23 cellular contexts compared by ENCODE assay signal in the genomic region with DNA sequence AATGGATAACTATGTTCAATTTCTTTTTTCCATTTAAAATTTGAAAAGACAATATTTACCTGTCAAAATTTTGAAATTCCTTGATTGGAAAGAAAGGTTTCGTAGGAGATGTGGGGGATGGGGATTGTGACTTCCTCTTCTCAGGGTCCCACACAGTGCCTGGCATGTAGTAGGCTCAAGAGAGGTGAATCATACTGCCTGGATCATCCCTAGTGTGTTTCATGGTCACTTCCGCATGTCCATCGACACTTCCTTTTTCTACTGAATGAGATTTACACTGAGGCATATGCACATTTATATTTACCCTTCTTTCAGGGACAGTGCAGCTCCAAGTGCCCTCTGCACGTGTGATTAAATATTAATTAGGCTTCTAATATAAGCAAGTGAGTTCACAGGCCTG.
"Had no signal": no experiment of that assay in that cellular context is flagged by ENCODE, and none has a peak within 500 bp of the region (broad histone marks: within the 10 kb centered on the region; RNA-seq: fewer than 3 reads in every experiment).

No MANE protein-coding gene starts in this region.

- H3K36me3 Mint-ChIP-seq: activated CD4-positive, alpha-beta memory T cell treated with anti-CD3 and anti-CD28 coated beads for 36 hours; activated naive CD4-positive, alpha-beta T cell treated with anti-CD3 and anti-CD28 coated beads, Interleukin-2, amount 10 ng/mL, durations not matched to agents 7 days and 5 days; natural killer cell had no signal

- H3K27me3 ChIP-seq: cardiac muscle cell, sigmoid colon, testis, uterus had no signal

- ATAC-seq: activated naive CD8-positive, alpha-beta T cell treated with anti-CD3 and anti-CD28 coated beads, Interleukin-2, amount 50 U/mL, for 24 hours; activated T-cell treated with anti-CD3 and anti-CD28 coated beads, Interleukin-2, amount 50 U/mL, for 72 hours; left ventricle myocardium superior; natural killer cell had no signal

- H3K27me3 Mint-ChIP-seq: activated naive CD4-positive, alpha-beta T cell treated with anti-CD3 and anti-CD28 coated beads, Interleukin-2, amount 10 ng/mL, durations not matched to agents 7 days and 5 days; progenitor cell of endocrine pancreas had no signal

- H3K4me3 ChIP-seq: cardiac muscle cell, sigmoid colon, smooth muscle cell, testis, uterus had no signal

- H3K4me3 Mint-ChIP-seq: activated CD4-positive, alpha-beta memory T cell treated with anti-CD3 and anti-CD28 coated beads for 36 hours; activated naive CD4-positive, alpha-beta T cell treated with anti-CD3 and anti-CD28 coated beads, Interleukin-2, amount 10 ng/mL, durations not matched to agents 7 days and 5 days; activated naive CD8-positive, alpha-beta T cell treated with anti-CD3 and anti-CD28 coated beads, Interleukin-2, amount 50 U/mL, for 24 hours; activated T-cell treated with anti-CD3 and anti-CD28 coated beads, Interleukin-2, amount 50 U/mL, for 72 hours; natural killer cell had no signal

- H3K9me3 Mint-ChIP-seq: activated CD4-positive, alpha-beta memory T cell treated with anti-CD3 and anti-CD28 coated beads for 36 hours; activated naive CD4-positive, alpha-beta T cell treated with anti-CD3 and anti-CD28 coated beads, Interleukin-2, amount 10 ng/mL, durations not matched to agents 7 days and 5 days; activated naive CD8-positive, alpha-beta T cell treated with anti-CD3 and anti-CD28 coated beads, Interleukin-2, amount 50 U/mL, for 24 hours; activated T-cell treated with anti-CD3 and anti-CD28 coated beads, Interleukin-2, amount 50 U/mL, for 72 hours had no signal

- H3K27ac Mint-ChIP-seq: activated CD4-positive, alpha-beta memory T cell treated with anti-CD3 and anti-CD28 coated beads for 36 hours; activated naive CD4-positive, alpha-beta T cell treated with anti-CD3 and anti-CD28 coated beads, Interleukin-2, amount 10 ng/mL, durations not matched to agents 7 days and 5 days; activated naive CD8-positive, alpha-beta T cell treated with anti-CD3 and anti-CD28 coated beads, Interleukin-2, amount 50 U/mL, for 24 hours; activated T-cell treated with anti-CD3 and anti-CD28 coated beads, Interleukin-2, amount 50 U/mL, for 72 hours; natural killer cell; progenitor cell of endocrine pancreas had no signal

- H3K27ac ChIP-seq: cardiac muscle cell, sigmoid colon, testis, uterus had no signal

- H3K4me1 Mint-ChIP-seq: activated naive CD4-positive, alpha-beta T cell treated with anti-CD3 and anti-CD28 coated beads, Interleukin-2, amount 10 ng/mL, durations not matched to agents 7 days and 5 days; activated naive CD8-positive, alpha-beta T cell treated with anti-CD3 and anti-CD28 coated beads, Interleukin-2, amount 50 U/mL, for 24 hours; natural killer cell had no signal

- DNase-seq: activated CD4-positive, alpha-beta memory T cell treated with anti-CD3 and anti-CD28 coated beads for 36 hours; activated CD4-positive, alpha-beta T cell treated with anti-CD3 and anti-CD28 coated beads for 4 hours; activated CD4-positive, CD25-positive, alpha-beta regulatory T cell; activated effector memory CD4-positive, alpha-beta T cell treated with Interleukin-2 at 50 U/mL for 16 hours; activated naive CD4-positive, alpha-beta T cell treated with anti-CD3 and anti-CD28 coated beads, Interleukin-2, amount 10 ng/mL, durations not matched to agents 7 days and 5 days; activated naive CD8-positive, alpha-beta T cell treated with anti-CD3 and anti-CD28 coated beads, Interleukin-2, amount 50 U/mL, for 24 hours; activated T-cell treated with anti-CD3 and anti-CD28 coated beads, Interleukin-2, amount 50 U/mL, for 72 hours; effector CD4-positive, alpha-beta T cell; kidney glomerular epithelial cell; left ventricle myocardium superior; mammary epithelial cell; midbrain; natural killer cell; sigmoid colon; stimulated activated CD4-positive, alpha-beta T cell treated with anti-CD3 and anti-CD28 coated beads, Interleukin-2, amount 100 ng/mL, for 48 hours; stimulated activated CD8-positive, alpha-beta memory T cell treated with anti-CD3 and anti-CD28 coated beads, Interleukin-4, amount 100 ng/mL, for 48 hours; stimulated activated naive CD4-positive, alpha-beta T cell; testis; trophoblast cell; uterus had no signal
